In the genomic region with DNA sequence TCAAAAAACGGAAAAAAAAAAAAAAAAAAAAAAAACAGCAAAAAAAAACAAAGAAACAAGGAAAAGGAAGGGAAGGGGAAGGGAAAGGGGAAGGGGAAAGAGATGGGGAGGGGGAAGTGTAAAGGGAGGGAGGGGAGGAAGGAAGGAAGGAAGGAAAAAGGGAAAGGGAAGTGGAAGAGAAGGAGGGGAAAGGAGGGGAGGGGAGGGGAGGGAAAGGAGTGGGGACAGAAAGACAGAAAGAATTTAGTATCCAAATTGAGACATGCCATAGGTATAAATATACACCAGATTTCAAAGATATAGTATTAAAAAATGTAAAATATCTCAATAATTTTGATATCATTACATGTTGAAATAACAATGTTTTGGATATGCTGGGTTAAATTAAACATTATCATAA, we compare ENCODE assay signal across 20 cellular contexts.
"Had no signal": no experiment of that assay in that cellular context is flagged by ENCODE, and none has a peak within 500 bp of the region (broad histone marks: within the 10 kb centered on the region; RNA-seq: fewer than 3 reads in every experiment).

No MANE protein-coding gene starts in this region.

- H3K27me3 Mint-ChIP-seq: activated CD4-positive, alpha-beta memory T cell treated with anti-CD3 and anti-CD28 coated beads, Interleukin-2, amount 10 ng/mL, durations not matched to agents 7 days and 5 days; activated CD4-positive, alpha-beta T cell treated with anti-CD3 and anti-CD28 coated beads for 36 hours had no signal

- H3K27ac Mint-ChIP-seq: activated CD4-positive, alpha-beta memory T cell treated with anti-CD3 and anti-CD28 coated beads, Interleukin-2, amount 10 ng/mL, durations not matched to agents 7 days and 5 days; activated CD4-positive, alpha-beta T cell treated with anti-CD3 and anti-CD28 coated beads for 36 hours had no signal

- DNase-seq: activated CD4-positive, alpha-beta memory T cell treated with anti-CD3 and anti-CD28 coated beads, Interleukin-2, amount 10 ng/mL, durations not matched to agents 7 days and 5 days; activated CD4-positive, alpha-beta T cell treated with anti-CD3 and anti-CD28 coated beads for 36 hours; activated CD4-positive, alpha-beta T cell treated with anti-CD3 and anti-CD28 coated beads, Interleukin-2, amount 50 U/mL, for 1 hour; activated effector memory CD4-positive, alpha-beta T cell treated with Interleukin-2 at 50 U/mL for 16 hours; activated naive CD4-positive, alpha-beta T cell treated with Interleukin-2 at 50 U/mL for 16 hours; activated T-cell treated with anti-CD3 and anti-CD28 coated beads for 4 hours; brain microvascular endothelial cell; Kasumi-1; KBM-7; NCI-H1105 treated with DMSO at 0.1 percent for 48 hours; NCI-H1436 treated with DMSO at 0.1 percent for 48 hours; NCI-H187; NCI-H2081; NCI-H446; SIG-M5; T-helper 2 cell; T1000; WERI-Rb-1 had no signal

- H3K36me3 Mint-ChIP-seq: activated naive CD4-positive, alpha-beta T cell treated with anti-CD3 and anti-CD28 coated beads, Interleukin-2, amount 50 U/mL, for 72 hours had no signal

- H3K9me3 Mint-ChIP-seq: activated naive CD4-positive, alpha-beta T cell treated with anti-CD3 and anti-CD28 coated beads, Interleukin-2, amount 50 U/mL, for 72 hours had no signal

- H3K27ac ChIP-seq: brain microvascular endothelial cell, cardiac muscle cell, WERI-Rb-1 had no signal

- ATAC-seq: activated CD4-positive, alpha-beta T cell treated with anti-CD3 and anti-CD28 coated beads for 36 hours; activated naive CD4-positive, alpha-beta T cell treated with anti-CD3 and anti-CD28 coated beads, Interleukin-2, amount 50 U/mL, for 72 hours had no signal

- H3K27me3 ChIP-seq: brain microvascular endothelial cell, cardiac muscle cell had no signal

- H3K4me3 ChIP-seq: cardiac muscle cell had no signal

- H3K36me3 ChIP-seq: brain microvascular endothelial cell, cardiac muscle cell had no signal

- H3K4me3 Mint-ChIP-seq: activated CD4-positive, alpha-beta memory T cell treated with anti-CD3 and anti-CD28 coated beads, Interleukin-2, amount 10 ng/mL, durations not matched to agents 7 days and 5 days; activated CD4-positive, alpha-beta T cell treated with anti-CD3 and anti-CD28 coated beads for 36 hours had no signal
